ENCODE assay signal across 8 cellular contexts in the genomic region with DNA sequence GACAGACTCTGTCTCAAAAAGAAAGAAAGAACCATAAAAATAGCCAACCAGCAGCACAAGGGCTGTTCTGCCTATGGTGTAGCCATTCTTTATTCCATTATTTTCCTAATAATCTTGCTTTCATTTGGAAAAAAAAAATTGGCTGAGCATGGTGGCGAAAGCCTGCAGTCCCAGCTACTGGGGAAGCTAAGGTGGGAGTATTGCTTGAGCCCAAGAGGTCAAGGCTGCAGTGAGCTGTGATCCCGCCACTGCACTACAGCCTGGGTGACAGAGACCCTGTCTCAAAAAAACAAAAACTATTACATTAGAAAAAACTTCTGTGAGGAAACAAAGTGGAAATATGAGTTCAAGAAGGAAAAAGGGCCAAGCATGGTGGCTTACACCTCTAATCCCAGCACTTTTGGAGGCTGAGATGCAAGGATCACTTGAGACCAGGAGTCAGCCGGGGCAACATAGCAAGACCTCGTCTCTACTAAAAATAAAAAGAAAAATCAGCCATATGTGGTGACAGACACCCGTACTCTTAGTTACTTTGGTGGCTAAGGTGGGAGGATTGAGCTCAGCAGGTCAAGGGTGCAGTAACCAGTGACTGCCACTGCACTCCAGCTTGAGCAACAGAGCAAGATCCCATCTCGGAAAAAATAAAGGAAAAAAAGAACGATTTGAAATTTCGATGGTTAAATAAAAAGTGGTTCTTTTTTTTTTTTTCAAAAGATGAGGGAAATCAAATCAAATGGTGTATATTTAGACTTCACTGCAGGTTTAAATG. TPM values are rescaled to one million over a fixed set of nuclear protein-coding genes. Genes with fewer than 3 reads are reported as not detected.
A peak's percentile ranks its signal among the peaks of the same experiment; 100 is the strongest.
DNase-seq lines count a peak whose midpoint lies in the region; ATAC-seq and TF ChIP-seq lines count a peak whose summit lies in the region.

No MANE protein-coding gene starts in this region.

- no peak overlapping the region for H3K4me3 ChIP-seq in AG04449 (ENCODE audit: low read depth, low read length)
- no peak overlapping the region for H3K4me3 ChIP-seq in GM12864 (ENCODE audit: low read depth, low read length)
- no peak overlapping the region for H3K4me3 ChIP-seq in foreskin fibroblast (ENCODE audit: low read depth in 1 of 2, low read length in 2 of 2)

- CTCF ChIA-PET in AG04449 (lab: Yijun Ruan, JAX): interaction anchor here (1.2 to 9.0 kb wide), 5 partner anchors 11 to 86 kb away, joined by 4 to 74 read pairs (median 5); partner anchors contain the start of gene ACBD4
- CTCF ChIA-PET in activated CD4-positive, alpha-beta memory T cell treated with anti-CD3 and anti-CD28 coated beads for 36 hours (lab: Charles Lee): interaction anchor here (0.7 to 2.6 kb wide), 10 partner anchors 8 to 985 kb away, joined by 3 to 16 read pairs (median 4); partner anchors contain the start of gene ACBD4

- ATAC-seq in GM21723 (IDR thresholded peaks at IDR 0.05; ENCODE audit: unreplicated experiment) (no peak), HG02938 (IDR thresholded peaks at IDR 0.05; ENCODE audit: unreplicated experiment) (no peak)

- no peaks in the 10 kb centered on the region for H3K27me3 Mint-ChIP-seq in activated CD4-positive, alpha-beta memory T cell treated with anti-CD3 and anti-CD28 coated beads for 36 hours

- H3K9me3 Mint-ChIP-seq in activated CD4-positive, alpha-beta memory T cell treated with anti-CD3 and anti-CD28 coated beads for 36 hours: no peaks in the 10 kb centered on the region

- DNase-seq in AG04449 (ENCODE audit: low read depth, low spot score) (no peak), GM12864 (ENCODE audit: low read depth) (no peak), foreskin fibroblast (no peak), GM19240 (ENCODE audit: insufficient read length, low spot score) (no peak), KG1 (lab: John Stamatoyannopoulos, UW) (no peak)
- DNase-seq in activated CD4-positive, alpha-beta memory T cell treated with anti-CD3 and anti-CD28 coated beads for 36 hours: no peak

- peaks cover 12% of the 10 kb centered on the region for H3K36me3 Mint-ChIP-seq in activated CD4-positive, alpha-beta memory T cell treated with anti-CD3 and anti-CD28 coated beads for 36 hours

- H3K27ac Mint-ChIP-seq in activated CD4-positive, alpha-beta memory T cell treated with anti-CD3 and anti-CD28 coated beads for 36 hours: peak overlapping the region; percentile 94

- peak overlapping the region; percentile 43 for H3K4me3 Mint-ChIP-seq in activated CD4-positive, alpha-beta memory T cell treated with anti-CD3 and anti-CD28 coated beads for 36 hours

- peaks cover 35% of the 10 kb centered on the region for H3K4me1 Mint-ChIP-seq in activated CD4-positive, alpha-beta memory T cell treated with anti-CD3 and anti-CD28 coated beads for 36 hours (ENCODE audit: low read depth)

- POLR2A ChIA-PET in AG04449 (lab: Yijun Ruan, JAX): no interaction called here
- POLR2A ChIA-PET in activated CD4-positive, alpha-beta memory T cell treated with anti-CD3 and anti-CD28 coated beads for 36 hours (lab: Charles Lee): interaction anchor here (3.7 kb wide), 1 partner anchor 13 kb away, joined by 61 read pairs; the partner anchor contains the start of gene NMT1

- peak; percentile 28 for TF ChIP-seq CTCF in AG04449 (IDR thresholded peaks at IDR 0.05; ENCODE audit: insufficient read depth, low read length, missing control alignments)
- TF ChIP-seq CTCF in GM12864 (IDR thresholded peaks at IDR 0.05; ENCODE audit: low read depth, low read length, missing control alignments): peak; percentile 44
- TF ChIP-seq CTCF in foreskin fibroblast (IDR thresholded peaks at IDR 0.05; ENCODE audit: low read depth, low read length): peak; percentile 11

- intact Hi-C loops in activated CD4-positive, alpha-beta memory T cell treated with anti-CD3 and anti-CD28 coated beads for 36 hours (cut with micrococcal nuclease): no loop called here

RNA-seq across cellular contexts. Expression of gene DCAKD, which starts 2.5 kb away (rescaled TPM):
- 10 to 100 TPM; 32.0 to 34.0 TPM for total RNA-seq in activated CD4-positive, alpha-beta memory T cell treated with anti-CD3 and anti-CD28 coated beads for 36 hours

RNA-seq across cellular contexts. Expression of gene NMT1, which starts 12.1 kb away (rescaled TPM):
- 100 to 1,000 TPM; 158 TPM for total RNA-seq in activated CD4-positive, alpha-beta memory T cell treated with anti-CD3 and anti-CD28 coated beads for 36 hours
